Comparison of ENCODE assay signal across 8 cellular contexts in the genomic region with DNA sequence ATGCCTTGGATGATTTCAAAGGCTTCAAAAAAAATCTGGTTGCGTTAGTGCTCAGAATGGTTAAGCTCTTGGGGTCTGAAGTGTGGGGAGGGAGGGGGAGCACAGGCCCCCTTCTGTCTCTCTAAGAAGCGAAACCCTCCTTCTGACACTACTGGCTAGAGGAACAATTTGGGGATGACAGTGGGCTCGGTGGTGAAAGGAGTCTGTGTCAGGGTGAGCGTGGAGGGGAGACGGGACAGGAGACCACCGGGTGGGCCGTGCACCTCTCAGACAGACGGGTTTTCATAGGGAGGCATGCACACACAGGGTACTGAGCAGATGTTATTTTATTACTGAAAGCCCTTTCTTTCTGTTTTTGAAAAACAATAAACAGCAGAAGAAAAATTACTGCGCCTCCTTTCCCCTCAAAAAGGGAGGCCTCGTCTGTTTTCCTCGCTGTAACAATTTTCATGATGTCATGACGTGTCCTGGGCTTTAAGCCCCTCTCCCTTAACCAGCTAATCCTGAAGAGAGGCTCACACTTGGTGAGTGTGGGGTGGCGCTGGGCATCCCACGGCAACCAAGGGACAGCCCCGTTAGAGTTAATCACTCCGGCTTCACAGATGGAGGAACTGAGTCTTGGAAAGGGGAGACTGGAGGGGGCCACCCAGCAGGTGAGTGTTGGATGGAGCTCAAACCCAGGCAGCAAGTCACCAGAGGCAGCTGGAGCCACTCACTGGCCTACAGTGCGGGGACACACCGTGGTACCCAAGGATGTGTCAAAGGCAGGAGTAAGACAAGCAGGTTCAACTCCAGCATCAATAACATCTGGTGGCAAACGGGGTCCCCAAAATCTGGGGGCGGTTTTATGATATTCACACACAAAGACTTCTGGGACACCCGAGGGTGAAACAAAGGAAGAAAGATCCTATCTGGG. TPM values are rescaled to one million over a fixed set of nuclear protein-coding genes. Genes with fewer than 3 reads are reported as not detected.
DNase-seq lines count a peak whose midpoint lies in the region; ATAC-seq and TF ChIP-seq lines count a peak whose summit lies in the region.

No MANE protein-coding gene starts in this region.

- peaks cover 9% of the 10 kb centered on the region for H3K36me3 ChIP-seq in H7 (replicated peaks; ENCODE audit: control insufficient read depth, insufficient read depth, low read length)

- peaks cover 18% of the 10 kb centered on the region for H3K27me3 Mint-ChIP-seq in activated CD4-positive, alpha-beta memory T cell treated with anti-CD3 and anti-CD28 coated beads, Interleukin-2, amount 10 ng/mL, durations not matched to agents 7 days and 5 days
- H3K27me3 Mint-ChIP-seq in mesothelial cell of epicardium (ENCODE audit: low read depth), result peaks cover 19% of the 10 kb centered on the region
- no peaks in the 10 kb centered on the region for H3K27me3 Mint-ChIP-seq in Calu3 (ENCODE audit: unreplicated experiment)

- H3K4me1 Mint-ChIP-seq in activated CD4-positive, alpha-beta memory T cell treated with anti-CD3 and anti-CD28 coated beads, Interleukin-2, amount 10 ng/mL, durations not matched to agents 7 days and 5 days, result peaks cover 45% of the 10 kb centered on the region
- H3K4me1 Mint-ChIP-seq in mesothelial cell of epicardium (peaks cover 41% of the 10 kb centered on the region), Calu3 (ENCODE audit: low read depth, unreplicated experiment) (no peaks in the 10 kb centered on the region)

- intact Hi-C loops in Calu3 (cut with micrococcal nuclease; ENCODE audit: unreplicated experiment), result no loop called here

- H3K4me3 ChIP-seq in H7 (ENCODE audit: insufficient read depth, low read depth, low read length), result no peak overlapping the region

- POLR2A ChIA-PET in activated CD4-positive, alpha-beta memory T cell treated with anti-CD3 and anti-CD28 coated beads, Interleukin-2, amount 10 ng/mL, durations not matched to agents 7 days and 5 days (lab: Charles Lee), result interaction anchor here (0.7 to 4.3 kb wide), 17 partner anchors 10 to 688 kb away, joined by 3 to 31 read pairs (median 4); partner anchors contain the start of genes ERCC6L2 and FANCC

- BruUV-seq in Calu3 (replicated peaks; lab: Mats Ljungman, UMichigan), result no TSS peak

- DNase-seq in H7 (peak; percentile 65), mesothelial cell of epicardium (ENCODE audit: low spot score in 2 of 2, unreplicated experiment in 2 of 2) (no peak), Calu3 (no peak), NCI-H345 (lab: John Stamatoyannopoulos, UW) (no peak), DMS53 (lab: John Stamatoyannopoulos, UW) (no peak)
- DNase-seq in activated CD4-positive, alpha-beta memory T cell treated with anti-CD3 and anti-CD28 coated beads, Interleukin-2, amount 10 ng/mL, durations not matched to agents 7 days and 5 days, result no peak

- peak overlapping the region; percentile 83 for H3K27ac Mint-ChIP-seq in activated CD4-positive, alpha-beta memory T cell treated with anti-CD3 and anti-CD28 coated beads, Interleukin-2, amount 10 ng/mL, durations not matched to agents 7 days and 5 days
- H3K27ac Mint-ChIP-seq in mesothelial cell of epicardium (peak overlapping the region; percentile 60), Calu3 (ENCODE audit: unreplicated experiment) (no peak overlapping the region)

- CTCF ChIA-PET in activated CD4-positive, alpha-beta memory T cell treated with anti-CD3 and anti-CD28 coated beads, Interleukin-2, amount 10 ng/mL, durations not matched to agents 7 days and 5 days (lab: Charles Lee), result interaction anchor here (1.0 to 1.6 kb wide), 4 partner anchors 12 to 754 kb away, joined by 3 to 4 read pairs (median 4); no protein-coding TSS in a partner anchor
- CTCF ChIA-PET in Calu3 (lab: Charles Lee), result no interaction called here

- H3K4me3 Mint-ChIP-seq in activated CD4-positive, alpha-beta memory T cell treated with anti-CD3 and anti-CD28 coated beads, Interleukin-2, amount 10 ng/mL, durations not matched to agents 7 days and 5 days, result peak overlapping the region; percentile 75
- H3K4me3 Mint-ChIP-seq in mesothelial cell of epicardium, result peak overlapping the region; percentile 62
- H3K4me3 Mint-ChIP-seq in Calu3 (ENCODE audit: low read depth, unreplicated experiment), result no peak overlapping the region

- TF ChIP-seq CTCF in mesothelial cell of epicardium (IDR thresholded peaks at IDR 0.05; ENCODE audit: unreplicated experiment) (no peak), Calu3 (IDR thresholded peaks at IDR 0.05; ENCODE audit: unreplicated experiment) (no peak)

- ATAC-seq in GM18498 (IDR thresholded peaks at IDR 0.05; ENCODE audit: unreplicated experiment), result peak; percentile 23
- ATAC-seq in HG03175 (IDR thresholded peaks at IDR 0.05; ENCODE audit: unreplicated experiment), result no peak

- H3K27me3 ChIP-seq in H7 (ENCODE audit: control insufficient read depth, insufficient read depth, low read length), result no peaks in the 10 kb centered on the region

- peaks cover 35% of the 10 kb centered on the region for H3K36me3 Mint-ChIP-seq in activated CD4-positive, alpha-beta memory T cell treated with anti-CD3 and anti-CD28 coated beads, Interleukin-2, amount 10 ng/mL, durations not matched to agents 7 days and 5 days (ENCODE audit: low read depth)
- H3K36me3 Mint-ChIP-seq in mesothelial cell of epicardium (peaks cover 38% of the 10 kb centered on the region), Calu3 (ENCODE audit: insufficient read depth, unreplicated experiment) (no peaks in the 10 kb centered on the region)

- no peaks in the 10 kb centered on the region for H3K9me3 Mint-ChIP-seq in activated CD4-positive, alpha-beta memory T cell treated with anti-CD3 and anti-CD28 coated beads, Interleukin-2, amount 10 ng/mL, durations not matched to agents 7 days and 5 days
- H3K9me3 Mint-ChIP-seq in mesothelial cell of epicardium (no peaks in the 10 kb centered on the region), Calu3 (ENCODE audit: low read depth, unreplicated experiment) (no peaks in the 10 kb centered on the region)

RNA-seq across cellular contexts. Expression of gene PTCH1, which starts 53.4 kb away (rescaled TPM):
- total RNA-seq in H7 (2014; rRNA removed; shearing (Covaris generic)), result 14.0 and 18.3 TPM in 2 replicates
- 10 to 100 TPM; 17.2 to 19.2 TPM for total RNA-seq in activated CD4-positive, alpha-beta memory T cell treated with anti-CD3 and anti-CD28 coated beads, Interleukin-2, amount 10 ng/mL, durations not matched to agents 7 days and 5 days
- total RNA-seq in mesothelial cell of epicardium (29.9 to 36.3 TPM (median 36.1 TPM) in 3 replicates), Calu3 (2022) (7.6 and 9.5 TPM in 2 replicates)
